Comparison of ENCODE assay signal across 1 cellular context in genomic region chr2:69816923-69817542, GRCh38.
TF ChIP-seq lines count a peak whose summit lies in the region.

No MANE protein-coding gene starts in this region.

TF ChIP-seq in HepG2, 621 proteins besides CTCF, POLR2A, EP300 and RAD21 (continued from another document and continues in another):
- TF ChIP-seq ZGPAT (CRISPR knock-in tag; IDR thresholded peaks at IDR 0.05) (peak; percentile 53), ZNF3 (CRISPR knock-in tag; IDR thresholded peaks at IDR 0.05) (no peak; the same call in 1 of the 2 replicates), AHDC1 (CRISPR knock-in tag; IDR thresholded peaks at IDR 0.05; ENCODE audit: borderline replicate concordance) (peak; percentile 35; the same call in 1 of the 2 replicates), HES4 (CRISPR knock-in tag; IDR thresholded peaks at IDR 0.05; ENCODE audit: borderline replicate concordance) (no peak), ZNF576 (CRISPR knock-in tag; IDR thresholded peaks at IDR 0.05) (no peak), ZNF10 (CRISPR knock-in tag; IDR thresholded peaks at IDR 0.05; ENCODE audit: borderline replicate concordance, low read depth) (no peak), TP53 (CRISPR knock-in tag; conservative IDR thresholded peaks at IDR 0.05) (no peak), FOXC1 (CRISPR knock-in tag; IDR thresholded peaks at IDR 0.05; ENCODE audit: borderline replicate concordance) (no peak), ZNF570 (CRISPR knock-in tag; IDR thresholded peaks at IDR 0.05; ENCODE audit: borderline replicate concordance) (no peak), ZNF34 (CRISPR knock-in tag; IDR thresholded peaks at IDR 0.05; ENCODE audit: borderline replicate concordance) (no peak), ZNF18 (CRISPR knock-in tag; IDR thresholded peaks at IDR 0.05; ENCODE audit: insufficient replicate concordance) (no peak), KDM2A (CRISPR knock-in tag; IDR thresholded peaks at IDR 0.05; ENCODE audit: borderline replicate concordance, low read depth) (no peak), TMF1 (CRISPR knock-in tag; IDR thresholded peaks at IDR 0.05; ENCODE audit: low read depth) (no peak), HNRNPK (IDR thresholded peaks at IDR 0.05; ENCODE audit: low read depth, low read length, poor library complexity, severe bottlenecking) (no peak), ZNF710 (CRISPR knock-in tag; IDR thresholded peaks at IDR 0.05; ENCODE audit: borderline replicate concordance) (no peak), GMEB1 (CRISPR knock-in tag; IDR thresholded peaks at IDR 0.05; ENCODE audit: borderline replicate concordance) (no peak), HINFP (CRISPR knock-in tag; IDR thresholded peaks at IDR 0.05; ENCODE audit: low read depth) (no peak), EHMT2 (IDR thresholded peaks at IDR 0.05; ENCODE audit: borderline replicate concordance, low read depth, low read length) (no peak), ZNF687 (CRISPR knock-in tag; IDR thresholded peaks at IDR 0.05) (no peak), MLXIP (CRISPR knock-in tag; IDR thresholded peaks at IDR 0.05; ENCODE audit: borderline replicate concordance) (no peak), BCL6 (CRISPR knock-in tag; IDR thresholded peaks at IDR 0.05) (peak; percentile 42; the same call in 1 of the 2 replicates), KLF15 (CRISPR knock-in tag; IDR thresholded peaks at IDR 0.05; ENCODE audit: borderline replicate concordance) (no peak), CHD2 (IDR thresholded peaks at IDR 0.05; ENCODE audit: low read depth, low read length) (no peak), SNAI1 (CRISPR knock-in tag; IDR thresholded peaks at IDR 0.05; ENCODE audit: borderline replicate concordance) (no peak), E2F1 (CRISPR knock-in tag; IDR thresholded peaks at IDR 0.05) (no peak), ZNF207 (IDR thresholded peaks at IDR 0.05; ENCODE audit: borderline replicate concordance) (no peak)
